ENCODE assay signal across 9 cellular contexts in genomic region chr5:55010149-55010548, GRCh38. TPM values are rescaled to one million over a fixed set of nuclear protein-coding genes. Genes with fewer than 3 reads are reported as not detected.
"Had no signal": no experiment of that assay in that cellular context is flagged by ENCODE, and none has a peak within 500 bp of the region (broad histone marks: within the 10 kb centered on the region; RNA-seq: fewer than 3 reads in every experiment).

No MANE protein-coding gene starts in this region.

RNA-seq across cellular contexts. Expression of gene GZMK, which starts 13.9 kb away (rescaled TPM):
- total RNA-seq: OCI-LY7, PC-3, PC-9, Peyer's patch, RPMI7951, SJCRH30, SK-MEL-5 had no signal
- polyA plus RNA-seq: SK-N-SH had no signal

RNA-seq across cellular contexts. Expression of gene ESM1, which starts 24.8 kb away (rescaled TPM):
- total RNA-seq: OCI-LY7, Peyer's patch, Right ventricle myocardium superior, SJCRH30, SK-MEL-5 had no signal
